In genomic region chr1:168520832-168521231, GRCh38 we compare ENCODE assay signal across 20 cellular contexts. TPM values are rescaled to one million over a fixed set of nuclear protein-coding genes. Genes with fewer than 3 reads are reported as not detected.
DNase-seq lines count a peak whose midpoint lies in the region; ATAC-seq, FAIRE-seq and TF ChIP-seq lines count a peak whose summit lies in the region.
"Had no signal": no experiment of that assay in that cellular context is flagged by ENCODE, and none has a peak within 500 bp of the region (broad histone marks: within the 10 kb centered on the region; RNA-seq: fewer than 3 reads in every experiment).

No MANE protein-coding gene starts in this region.

- CTCF ChIA-PET in activated CD4-positive, alpha-beta memory T cell treated with anti-CD3 and anti-CD28 coated beads, Interleukin-2, amount 10 ng/mL, durations not matched to agents 7 days and 5 days (lab: Charles Lee) = interaction anchor here (1.1 to 1.9 kb wide), 6 partner anchors 10 to 178 kb away, joined by 3 to 7 read pairs (median 3); no protein-coding TSS in a partner anchor
- CTCF ChIA-PET in activated CD4-positive, alpha-beta memory T cell treated with anti-CD3 and anti-CD28 coated beads for 36 hours (lab: Charles Lee) = no interaction called here

- H3K79me2 ChIP-seq in OCI-LY3 (ENCODE audit: low read length) = no peaks in the 10 kb centered on the region

- peaks cover 48% of the 10 kb centered on the region for H3K4me1 Mint-ChIP-seq in activated CD4-positive, alpha-beta memory T cell treated with anti-CD3 and anti-CD28 coated beads, Interleukin-2, amount 10 ng/mL, durations not matched to agents 7 days and 5 days
- peaks cover 45% of the 10 kb centered on the region for H3K4me1 Mint-ChIP-seq in activated CD4-positive, alpha-beta memory T cell treated with anti-CD3 and anti-CD28 coated beads for 36 hours (ENCODE audit: low read depth)
- H3K4me1 Mint-ChIP-seq in immature natural killer cell = peaks cover 65 to 88% of the 10 kb centered on the region in 2 donors

- TF ChIP-seq POLR2A in GM12892 (IDR thresholded peaks at IDR 0.05; ENCODE audit: low read depth, low read length) (no peak), body of pancreas (IDR thresholded peaks at IDR 0.05) (no peak)

- POLR2A ChIA-PET in activated CD4-positive, alpha-beta memory T cell treated with anti-CD3 and anti-CD28 coated beads, Interleukin-2, amount 10 ng/mL, durations not matched to agents 7 days and 5 days (lab: Charles Lee) = interaction anchor here (0.7 to 3.1 kb wide), 10 partner anchors 11 to 82 kb away, joined by 3 to 31 read pairs (median 4); no protein-coding TSS in a partner anchor
- POLR2A ChIA-PET in activated CD4-positive, alpha-beta memory T cell treated with anti-CD3 and anti-CD28 coated beads for 36 hours (lab: Charles Lee) = no interaction called here

- no peak for ATAC-seq in body of pancreas
- ATAC-seq: left lung had no signal

- peaks cover 24% of the 10 kb centered on the region for H3K36me3 Mint-ChIP-seq in activated CD4-positive, alpha-beta memory T cell treated with anti-CD3 and anti-CD28 coated beads, Interleukin-2, amount 10 ng/mL, durations not matched to agents 7 days and 5 days (ENCODE audit: low read depth)
- peaks cover 2% of the 10 kb centered on the region for H3K36me3 Mint-ChIP-seq in activated CD4-positive, alpha-beta memory T cell treated with anti-CD3 and anti-CD28 coated beads for 36 hours
- peaks cover 13 to 18% (median 13%) of the 10 kb centered on the region in 3 donors for H3K36me3 Mint-ChIP-seq in immature natural killer cell

- peaks cover 10% of the 10 kb centered on the region for H3K4me1 ChIP-seq in OCI-LY3 (ENCODE audit: low read length)
- no peaks in the 10 kb centered on the region for H3K4me1 ChIP-seq in body of pancreas
- H3K4me1 ChIP-seq: right lobe of liver, suprapubic skin had no signal

- H3K9me3 ChIP-seq in OCI-LY3 (ENCODE audit: insufficient read depth, low read length) = no peaks in the 10 kb centered on the region
- H3K9me3 ChIP-seq in body of pancreas = no peaks in the 10 kb centered on the region
- H3K9me3 ChIP-seq: right lobe of liver had no signal

- DNase-seq in activated CD4-positive, alpha-beta memory T cell treated with anti-CD3 and anti-CD28 coated beads, Interleukin-2, amount 10 ng/mL, durations not matched to agents 7 days and 5 days = no peak
- no peak for DNase-seq in activated CD4-positive, alpha-beta memory T cell treated with anti-CD3 and anti-CD28 coated beads for 36 hours
- DNase-seq in GM12892 (ENCODE audit: insufficient read length) (no peak), immature natural killer cell (no peak), 8988T (no peak), body of pancreas (no peak), HUDEP-2 (lab: John Stamatoyannopoulos, UW; ENCODE audit: unreplicated experiment in 76 of 76) (no peak)
- DNase-seq: aorta, left lung, NCI-H69, right lobe of liver had no signal

- H3K36me3 ChIP-seq in OCI-LY3 (replicated peaks; ENCODE audit: low read depth, low read length) (no peaks in the 10 kb centered on the region), body of pancreas (replicated peaks in 1 of 2; ENCODE audit: insufficient read depth in 1 of 2, low read depth in 2 of 2) (no peaks in the 10 kb centered on the region)
- H3K36me3 ChIP-seq: left lung, right lobe of liver, suprapubic skin had no signal

- H3K4me2 ChIP-seq in OCI-LY3 (ENCODE audit: low read length) = 0 out of 2 replicates have a peak overlapping the region, but pooled peaks have one; percentile 4

- no peaks in the 10 kb centered on the region for H4K20me1 ChIP-seq in OCI-LY3 (ENCODE audit: insufficient read depth, low read length)

- H3K27ac ChIP-seq in OCI-LY3 (ENCODE audit: low read length) (no peak overlapping the region), body of pancreas (no peak overlapping the region)
- H3K27ac ChIP-seq: coronary artery, left lung, right lobe of liver, suprapubic skin had no signal

- H2AFZ ChIP-seq in OCI-LY3 (ENCODE audit: low read depth, low read length) = no peak overlapping the region

- TF ChIP-seq CTCF in OCI-LY3 (IDR thresholded peaks at IDR 0.05; ENCODE audit: low read depth, low read length) (no peak), body of pancreas (IDR thresholded peaks at IDR 0.05) (no peak)

- no peaks in the 10 kb centered on the region for H3K27me3 Mint-ChIP-seq in activated CD4-positive, alpha-beta memory T cell treated with anti-CD3 and anti-CD28 coated beads, Interleukin-2, amount 10 ng/mL, durations not matched to agents 7 days and 5 days
- H3K27me3 Mint-ChIP-seq in activated CD4-positive, alpha-beta memory T cell treated with anti-CD3 and anti-CD28 coated beads for 36 hours = no peaks in the 10 kb centered on the region
- H3K27me3 Mint-ChIP-seq in immature natural killer cell (ENCODE audit: low read depth in 3 of 3) = peaks cover 5 to 6% (median 5%) of the 10 kb centered on the region in 3 donors

- WGBS in body of pancreas, 2 donors = 63 to 75% methylated on average over 4 of the region's 4 CpGs

- H3K27me3 ChIP-seq in OCI-LY3 (ENCODE audit: low read depth, low read length) (no peaks in the 10 kb centered on the region), body of pancreas (no peaks in the 10 kb centered on the region)
- H3K27me3 ChIP-seq: left lung, right lobe of liver, suprapubic skin had no signal

- H3K9me3 Mint-ChIP-seq in activated CD4-positive, alpha-beta memory T cell treated with anti-CD3 and anti-CD28 coated beads, Interleukin-2, amount 10 ng/mL, durations not matched to agents 7 days and 5 days = peaks cover 14% of the 10 kb centered on the region
- H3K9me3 Mint-ChIP-seq in activated CD4-positive, alpha-beta memory T cell treated with anti-CD3 and anti-CD28 coated beads for 36 hours = peaks cover 7% of the 10 kb centered on the region
- peaks cover 0 to 14% (median 6%) of the 10 kb centered on the region in 6 donors for H3K9me3 Mint-ChIP-seq in immature natural killer cell

- no peak overlapping the region for H3K4me3 ChIP-seq in OCI-LY3 (ENCODE audit: low read length)
- no peak overlapping the region for H3K4me3 ChIP-seq in body of pancreas
- H3K4me3 ChIP-seq: coronary artery, left lung, right lobe of liver, suprapubic skin had no signal

- no peak overlapping the region for H3K9ac ChIP-seq in OCI-LY3 (ENCODE audit: low read length)

- peak overlapping the region; percentile 55 for H3K4me3 Mint-ChIP-seq in activated CD4-positive, alpha-beta memory T cell treated with anti-CD3 and anti-CD28 coated beads, Interleukin-2, amount 10 ng/mL, durations not matched to agents 7 days and 5 days
- no peak overlapping the region for H3K4me3 Mint-ChIP-seq in activated CD4-positive, alpha-beta memory T cell treated with anti-CD3 and anti-CD28 coated beads for 36 hours
- H3K4me3 Mint-ChIP-seq in immature natural killer cell = peak overlapping the region; percentile 75 to 91 (median 84)
- H3K4me3 Mint-ChIP-seq: WTC11 had no signal

- FAIRE-seq in GM12892 (lab: Jason Lieb, UNC) = peak; percentile 14
- FAIRE-seq: RCC 7860 had no signal

- peak overlapping the region; percentile 85 for H3K27ac Mint-ChIP-seq in activated CD4-positive, alpha-beta memory T cell treated with anti-CD3 and anti-CD28 coated beads, Interleukin-2, amount 10 ng/mL, durations not matched to agents 7 days and 5 days
- H3K27ac Mint-ChIP-seq in activated CD4-positive, alpha-beta memory T cell treated with anti-CD3 and anti-CD28 coated beads for 36 hours = no peak overlapping the region
- H3K27ac Mint-ChIP-seq in immature natural killer cell = peak overlapping the region; percentile 91 to 97 (median 93)

- intact Hi-C loops in activated CD4-positive, alpha-beta memory T cell treated with anti-CD3 and anti-CD28 coated beads for 36 hours (cut with micrococcal nuclease) = loop anchor here (1.0 to 5.0 kb wide), 2 partner anchors 10 to 846 kb away; partner anchors contain the start of genes BLZF1 and NME7
- intact Hi-C loops in body of pancreas (cut with DNase I) = no loop called here

RNA-seq across cellular contexts. Expression of gene XCL2, which starts 23.0 kb away (rescaled TPM):
- not detected for total RNA-seq in activated CD4-positive, alpha-beta memory T cell treated with anti-CD3 and anti-CD28 coated beads, Interleukin-2, amount 10 ng/mL, durations not matched to agents 7 days and 5 days
- 1 to 10 TPM in 1 of 2 experiments, under 1 TPM in 1; 0.75 to 1.1 TPM for total RNA-seq in activated CD4-positive, alpha-beta memory T cell treated with anti-CD3 and anti-CD28 coated beads for 36 hours
- polyA plus RNA-seq in GM12892 (2012; ENCODE audit: missing spikeins) = not detected
- polyA plus RNA-seq in immature natural killer cell = 1,000 to 10,000 TPM in 1 of 3 donors, 100 to 1,000 TPM in 2; 537 to 1,283 (median 719) TPM
- not detected for total RNA-seq in body of pancreas
- total RNA-seq: epithelial cell of proximal tubule, G401, mucosa of gallbladder, osteocyte, suprapubic skin, WTC11 had no signal
- polyA plus RNA-seq: aorta had no signal

RNA-seq across cellular contexts. Expression of gene XCL1, which starts 55.6 kb away (rescaled TPM):
- under 1 TPM in 1 of 2 experiments, not detected in 1; 0.33 TPM for total RNA-seq in activated CD4-positive, alpha-beta memory T cell treated with anti-CD3 and anti-CD28 coated beads, Interleukin-2, amount 10 ng/mL, durations not matched to agents 7 days and 5 days
- total RNA-seq in activated CD4-positive, alpha-beta memory T cell treated with anti-CD3 and anti-CD28 coated beads for 36 hours = 1 to 10 TPM in 1 of 2 experiments, under 1 TPM in 1; 0.97 to 1.2 TPM
- 2.0 TPM for polyA plus RNA-seq in GM12892 (2012; ENCODE audit: missing spikeins)
- 100 to 1,000 TPM in 1 of 3 donors, 10 to 100 TPM in 2; 40.1 to 123 (median 59.8) TPM for polyA plus RNA-seq in immature natural killer cell
- not detected for total RNA-seq in body of pancreas
- total RNA-seq: epithelial cell of proximal tubule, G401, suprapubic skin had no signal
